Comparison of ENCODE assay signal across 8 cellular contexts in genomic region chr1:114581335-114582287, GRCh38. TPM values are rescaled to one million over a fixed set of nuclear protein-coding genes. Genes with fewer than 3 reads are reported as not detected.
A peak's percentile ranks its signal among the peaks of the same experiment; 100 is the strongest.
DNase-seq lines count a peak whose midpoint lies in the region; ATAC-seq and TF ChIP-seq lines count a peak whose summit lies in the region.

BCAS2 (minus strand) TSS chr1:114581615; CDS start chr1:114581591, 24 bp downstream.

- intact Hi-C loops in left lung (cut with DNase I): no loop called here

- ATAC-seq in GM19395 (IDR thresholded peaks at IDR 0.05; ENCODE audit: unreplicated experiment): peak; percentile 99
- peak; percentile 100 for ATAC-seq in HG03565 (IDR thresholded peaks at IDR 0.05; ENCODE audit: unreplicated experiment)
- peak; percentile 98 for ATAC-seq in left lung

- peak within 1 kb of the TSS; percentile 64 for H3K27ac ChIP-seq in C4-2B
- H3K27ac ChIP-seq in left lung: peak within 1 kb of the TSS; percentile 83 to 85

- TF ChIP-seq CTCF in C4-2B (conservative IDR thresholded peaks at IDR 0.05) (no peak), left lung (IDR thresholded peaks at IDR 0.05) (no peak)

- peaks cover 0 to 29% of the 10 kb centered on the region in 2 donors for H3K36me3 ChIP-seq in left lung

- H3K4me3 ChIP-seq in left lung: peak within 1 kb of the TSS; percentile 45 to 67

- no peaks in the 10 kb centered on the region for H3K9me3 ChIP-seq in left lung

- H3K27me3 ChIP-seq in left lung: no peaks in the 10 kb centered on the region

- H3K4me1 ChIP-seq in left lung: peaks cover 5 to 44% of the 10 kb centered on the region in 2 donors

- DNase-seq in NCI-H774 (lab: John Stamatoyannopoulos, UW) (peak; percentile 95), dermis blood vessel endothelial cell (peak; percentile 99), left lung (peak; percentile 92 to 97)
- DNase-seq in activated CD4-positive, alpha-beta T cell treated with anti-CD3 and anti-CD28 coated beads, Interleukin-2, amount 50 U/mL, for 4 hours: peak; percentile 91 to 93
- DNase-seq in stimulated activated CD4-positive, alpha-beta T cell treated with anti-CD3 and anti-CD28 coated beads, Interleukin-2, amount 100 ng/mL, for 48 hours: peak; percentile 85 to 89

RNA-seq across cellular contexts. Expression of gene BCAS2, which starts in this region (rescaled TPM):
- total RNA-seq in dermis blood vessel endothelial cell (43.2 and 51.5 TPM in 2 replicates), left lung (10 to 100 TPM; 29.4 to 33.9 TPM)

Comparison
In these comparisons a context has a peak if more than half of its experiments do, and no peak if none do; other contexts are left out.
1. Peak in every context shown above with its lines: DNase-seq, ATAC-seq, H3K4me3 ChIP-seq and H3K27ac ChIP-seq.